ENCODE assay signal across 8 cellular contexts in the genomic region with DNA sequence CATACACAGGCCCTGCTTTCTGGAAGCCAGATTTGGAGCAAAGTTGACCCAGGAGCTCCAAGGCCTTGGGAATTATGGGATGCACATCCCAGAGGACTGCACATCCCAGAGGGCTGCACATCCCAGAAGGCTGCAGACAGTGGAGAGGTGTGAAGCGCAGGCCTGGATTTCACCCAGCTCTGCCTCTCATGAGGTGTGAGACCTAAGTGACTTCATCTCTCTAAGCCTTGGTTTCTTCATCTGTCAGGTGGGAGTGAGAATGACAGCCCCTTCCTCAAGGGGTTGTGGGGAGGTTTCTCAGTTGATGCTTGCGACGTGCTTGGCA.
"Had no signal": no experiment of that assay in that cellular context is flagged by ENCODE, and none has a peak within 500 bp of the region (broad histone marks: within the 10 kb centered on the region; RNA-seq: fewer than 3 reads in every experiment).

No MANE protein-coding gene starts in this region.

- H3K4me2 ChIP-seq: GM23338 had no signal

- ATAC-seq: GM23338, HCT116, HepG2 had no signal

- DNase-seq: H7, HFFc6 had no signal

- H3K4me3 ChIP-seq: GM23338, HAP-1 had no signal

- FAIRE-seq: HepG2 had no signal

- H3K4me1 ChIP-seq: HAP-1 had no signal

- H3K27ac ChIP-seq: HL-60 had no signal

- H3K9me3 ChIP-seq: HAP-1 had no signal

- H2AFZ ChIP-seq: GM23338 had no signal

- H3K4me3 Mint-ChIP-seq: GM23338, HFFc6, IgD-negative memory B cell had no signal

- H3K27ac Mint-ChIP-seq: GM23338, HFFc6, IgD-negative memory B cell had no signal

- H3K4me1 Mint-ChIP-seq: GM23338, IgD-negative memory B cell had no signal

- H3K36me3 ChIP-seq: HAP-1 had no signal
